Comparison of ENCODE assay signal across 14 cellular contexts in the genomic region with DNA sequence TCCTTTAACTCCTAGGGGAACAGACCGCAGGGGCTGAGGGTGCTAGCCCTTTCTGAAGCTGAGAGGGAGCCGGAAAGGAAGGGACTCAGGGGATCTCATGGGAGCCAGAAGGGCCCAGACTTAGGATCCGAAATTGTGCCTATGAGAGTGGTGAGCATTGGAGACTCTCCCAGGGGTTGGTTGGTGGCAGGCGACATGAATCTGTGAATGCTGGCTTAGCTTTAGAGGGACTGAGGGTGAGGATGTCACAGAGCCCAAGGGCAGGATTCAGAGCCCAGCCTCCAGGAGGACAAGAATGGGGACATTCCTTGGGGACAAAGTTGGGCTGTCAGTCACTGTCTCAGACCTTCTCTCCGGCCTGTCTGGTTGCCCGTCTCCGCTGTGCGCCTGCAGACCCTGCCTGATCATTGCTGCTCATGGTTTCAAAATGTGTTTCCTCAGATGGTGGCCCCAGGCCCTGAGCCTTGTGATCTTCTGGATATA. TPM values are rescaled to one million over a fixed set of nuclear protein-coding genes. Genes with fewer than 3 reads are reported as not detected.
DNase-seq lines count a peak whose midpoint lies in the region; ATAC-seq and TF ChIP-seq lines count a peak whose summit lies in the region.
"Had no signal": no experiment of that assay in that cellular context is flagged by ENCODE, and none has a peak within 500 bp of the region (broad histone marks: within the 10 kb centered on the region; RNA-seq: fewer than 3 reads in every experiment).

No MANE protein-coding gene starts in this region.

- no peaks in the 10 kb centered on the region for H3K4me1 ChIP-seq in breast epithelium
- H3K4me1 ChIP-seq in mucosa of rectum (ENCODE audit: control insufficient read depth in 2 of 2, insufficient read depth in 2 of 2, low read length in 2 of 2): peaks cover 8 to 13% of the 10 kb centered on the region in 2 donors

- H3K36me3 ChIP-seq in breast epithelium (no peaks in the 10 kb centered on the region), mucosa of rectum (ENCODE audit: control insufficient read depth in 2 of 2, insufficient read depth in 2 of 2, low read length in 2 of 2) (no peaks in the 10 kb centered on the region)

- TF ChIP-seq CTCF in breast epithelium (IDR thresholded peaks at IDR 0.05): no peak

- DNase-seq in ELF-1 (ENCODE audit: low read depth, low spot score) (peak; percentile 60), breast epithelium (ENCODE audit: low spot score in 2 of 2) (no peak), substantia nigra (lab: John Stamatoyannopoulos, UW) (no peak), GM03348 (ENCODE audit: low spot score) (no peak), NCI-H146 (lab: John Stamatoyannopoulos, UW) (no peak), NCI-H345 treated with DMSO at 0.1 percent for 48 hours (lab: John Stamatoyannopoulos, UW; ENCODE audit: unreplicated experiment) (no peak)
- DNase-seq: activated effector memory CD4-positive, alpha-beta T cell treated with Interleukin-2 at 50 U/mL for 16 hours; NCI-H446 treated with DMSO at 0.1 percent for 48 hours had no signal

- H3K27ac ChIP-seq in breast epithelium: peak overlapping the region; percentile 66 to 83
- H3K27ac ChIP-seq in mucosa of rectum (ENCODE audit: low read depth in 2 of 2, low read length in 2 of 2): peak overlapping the region; percentile 23 to 70
- H3K27ac ChIP-seq in substantia nigra (ENCODE audit: low read depth, low read length, poor library complexity, severe bottlenecking): peak overlapping the region; percentile 89

- H3K9me3 ChIP-seq in breast epithelium (no peaks in the 10 kb centered on the region), mucosa of rectum (ENCODE audit: control insufficient read depth in 2 of 2, low read length in 2 of 2) (no peaks in the 10 kb centered on the region)

- H3K27me3 ChIP-seq in breast epithelium (no peaks in the 10 kb centered on the region), mucosa of rectum (ENCODE audit: control insufficient read depth in 2 of 2, insufficient read depth in 2 of 2, low read length in 2 of 2) (no peaks in the 10 kb centered on the region)

- intact Hi-C loops in breast epithelium (cut with DNase I; ENCODE audit: low total_unique reads): no loop called here

- no peak overlapping the region for H3K9ac ChIP-seq in mucosa of rectum (ENCODE audit: low read depth in 1 of 2, low read length in 2 of 2)

- H3K4me3 ChIP-seq in breast epithelium: no peak overlapping the region
- no peak overlapping the region for H3K4me3 ChIP-seq in mucosa of rectum (ENCODE audit: low read length in 2 of 2)

- no peak for ATAC-seq in HG03025 (IDR thresholded peaks at IDR 0.05; ENCODE audit: low FRiP score, unreplicated experiment)
- ATAC-seq: SK-N-SH treated with all-trans-retinoic acid at 6 μM for 48 hours had no signal

- TF ChIP-seq POLR2A in breast epithelium (IDR thresholded peaks at IDR 0.05): no peak

RNA-seq across cellular contexts. Expression of a gene that starts 17.5 kb away (rescaled TPM):
- total RNA-seq in breast epithelium: 1 to 10 TPM; 2.0 to 2.6 (median 2.1) TPM

RNA-seq across cellular contexts. Expression of a gene that starts 42.2 kb away (rescaled TPM):
- total RNA-seq in breast epithelium: 100 to 1,000 TPM in 1 of 3 donors, 10 to 100 TPM in 2; 20.8 to 167 (median 46.2) TPM
- total RNA-seq: activated CD8-positive, alpha-beta memory T cell treated with anti-CD3 and anti-CD28 coated beads for 36 hours; B cell had no signal

RNA-seq across cellular contexts. Expression of a gene that starts 43.6 kb away (rescaled TPM):
- 1 to 10 TPM in 1 of 3 donors, not detected in 2; 3.7 TPM for total RNA-seq in breast epithelium
- total RNA-seq: activated CD8-positive, alpha-beta memory T cell treated with anti-CD3 and anti-CD28 coated beads for 36 hours; B cell; mononuclear cell had no signal
